In the genomic region with DNA sequence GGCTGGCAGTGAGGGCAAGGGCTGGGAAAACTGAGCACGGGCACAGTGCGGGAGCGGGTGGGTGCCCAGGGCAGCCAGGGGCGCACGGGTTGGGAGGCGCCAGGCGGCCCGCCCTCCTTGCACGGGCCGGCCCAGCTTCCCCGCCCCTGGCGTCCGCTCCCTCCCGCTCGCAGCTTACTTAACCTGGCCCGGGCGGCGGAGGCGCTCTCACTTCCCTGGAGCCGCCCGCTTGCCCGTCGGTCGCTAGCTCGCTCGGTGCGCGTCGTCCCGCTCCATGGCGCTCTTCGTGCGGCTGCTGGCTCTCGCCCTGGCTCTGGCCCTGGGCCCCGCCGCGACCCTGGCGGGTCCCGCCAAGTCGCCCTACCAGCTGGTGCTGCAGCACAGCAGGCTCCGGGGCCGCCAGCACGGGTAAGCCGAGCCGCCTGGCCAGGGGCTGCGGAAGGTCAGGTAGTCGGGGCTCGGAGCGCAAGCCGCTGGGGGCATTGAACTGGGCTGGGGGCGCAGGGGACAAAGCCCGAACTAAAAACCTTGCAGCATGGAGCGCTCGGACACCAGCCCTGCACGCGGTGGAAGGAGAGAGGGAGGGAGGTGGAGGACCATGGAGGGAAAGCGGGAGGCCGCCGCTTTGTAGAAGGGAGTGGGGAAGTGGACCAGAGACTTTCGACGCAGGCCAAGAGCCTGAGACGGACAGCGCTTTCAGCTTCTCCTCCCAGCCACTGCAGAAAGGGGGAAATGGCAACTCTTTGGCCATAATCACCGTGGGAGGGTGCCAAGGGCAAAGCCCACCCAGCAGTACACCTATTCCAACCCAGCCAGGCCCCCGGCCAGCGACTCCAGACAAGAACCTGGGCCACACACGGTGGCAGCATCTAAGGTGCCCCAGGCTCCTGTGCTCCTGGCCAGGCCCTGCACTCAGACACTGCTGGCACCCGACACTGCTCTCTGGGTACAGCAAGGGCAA, we compare ENCODE assay signal across 9 cellular contexts. TPM values are rescaled to one million over a fixed set of nuclear protein-coding genes. Genes with fewer than 3 reads are reported as not detected.
DNase-seq lines count a peak whose midpoint lies in the region; ATAC-seq and TF ChIP-seq lines count a peak whose summit lies in the region.
"Had no signal": no experiment of that assay in that cellular context is flagged by ENCODE, and none has a peak within 500 bp of the region (broad histone marks: within the 10 kb centered on the region; RNA-seq: fewer than 3 reads in every experiment).

A gene (plus strand): TSS at position 207 of the 961 bp plus-strand sequence. CDS start 68 bp downstream, at position 275.

- TF ChIP-seq CTCF in smooth muscle cell (IDR thresholded peaks at IDR 0.05; ENCODE audit: borderline replicate concordance, insufficient read depth, poor library complexity, severe bottlenecking), result no peak

- no peaks in the 10 kb centered on the region for H3K9me3 ChIP-seq in smooth muscle cell (replicated peaks; ENCODE audit: low read depth)

- DNase-seq in NCI-H510A treated with DMSO at 0.1 percent for 48 hours (lab: John Stamatoyannopoulos, UW) (peak; percentile 21), NCI-H510A (lab: John Stamatoyannopoulos, UW) (no peak), MV-4-11 (lab: John Stamatoyannopoulos, UW) (peak; percentile 39), islet precursor cell (peak; percentile 84), smooth muscle cell (lab: John Stamatoyannopoulos, UW; ENCODE audit: unreplicated experiment) (peak; percentile 24), GDM1 (lab: John Stamatoyannopoulos, UW) (no peak)
- peak; percentile 3 for DNase-seq in central memory CD4-positive, alpha-beta T cell

- H3K9ac ChIP-seq in smooth muscle cell (ENCODE audit: low read depth), result peak within 1 kb of the TSS; percentile 71
- H3K9ac ChIP-seq: BLaER1 treated with 17β-estradiol and CSF1 and Interleukin-3, amounts not matched to agents 10 nM and 100 nM had no signal

- H4K20me1 ChIP-seq in smooth muscle cell (ENCODE audit: low read depth), result peaks cover 43% of the 10 kb centered on the region
- H4K20me1 ChIP-seq: BLaER1 treated with 17β-estradiol and CSF1 and Interleukin-3, amounts not matched to agents 10 nM and 100 nM had no signal

- peak within 1 kb of the TSS; percentile 95 for H3K27ac ChIP-seq in smooth muscle cell (ENCODE audit: low read depth)
- H3K27ac ChIP-seq: BLaER1 treated with 17β-estradiol and CSF1 and Interleukin-3, amounts not matched to agents 10 nM and 100 nM had no signal

- no peaks in the 10 kb centered on the region for H3K27me3 ChIP-seq in smooth muscle cell (ENCODE audit: low read depth)

- WGBS in smooth muscle cell (ENCODE audit: low lambda C conversion rate), result 6% methylated on average over 50 of the region's 68 CpGs

- peak within 1 kb of the TSS; percentile 80 for H3K4me3 ChIP-seq in smooth muscle cell
- H3K4me3 ChIP-seq: BLaER1 treated with 17β-estradiol and CSF1 and Interleukin-3, amounts not matched to agents 10 nM and 100 nM had no signal

- H3F3A ChIP-seq in smooth muscle cell (ENCODE audit: low read depth), result peaks cover 41% of the 10 kb centered on the region

- H3K4me2 ChIP-seq in smooth muscle cell, result peak within 1 kb of the TSS; percentile 90
- H3K4me2 ChIP-seq: BLaER1 treated with 17β-estradiol and CSF1 and Interleukin-3, amounts not matched to agents 10 nM and 100 nM had no signal

- no peak within 1 kb of the TSS for H2AFZ ChIP-seq in smooth muscle cell (ENCODE audit: low read depth)

- peaks cover 63% of the 10 kb centered on the region for H3K79me2 ChIP-seq in smooth muscle cell (ENCODE audit: low read depth)

- peaks cover 4% of the 10 kb centered on the region for H3K36me3 ChIP-seq in smooth muscle cell (ENCODE audit: low read depth)
- H3K36me3 ChIP-seq: BLaER1 treated with 17β-estradiol and CSF1 and Interleukin-3, amounts not matched to agents 10 nM and 100 nM had no signal

- H3K4me1 ChIP-seq in smooth muscle cell (ENCODE audit: low read depth), result peaks cover 37% of the 10 kb centered on the region

- no peak for ATAC-seq in HG03565 (IDR thresholded peaks at IDR 0.05; ENCODE audit: unreplicated experiment)

RNA-seq across cellular contexts. Expression of the gene that starts here (rescaled TPM):
- 2,635 and 2,673 TPM in 2 replicates for total RNA-seq in smooth muscle cell
- polyA plus RNA-seq in smooth muscle cell, result 2,505 and 2,991 TPM in 2 replicates

Comparison
In these comparisons a context has a peak if more than half of its experiments do, and no peak if none do; other contexts are left out.
1. DNase-seq: peak in NCI-H510A treated with DMSO at 0.1 percent for 48 hours (single experiment), MV-4-11 (single experiment), central memory CD4-positive, alpha-beta T cell (single experiment), islet precursor cell (single experiment) and smooth muscle cell (single experiment); none in NCI-H510A (single experiment) and GDM1 (single experiment).